In genomic region chr18:57207124-57207916, GRCh38 we compare ENCODE assay signal across 13 cellular contexts.
"Had no signal": no experiment of that assay in that cellular context is flagged by ENCODE, and none has a peak within 500 bp of the region (broad histone marks: within the 10 kb centered on the region; RNA-seq: fewer than 3 reads in every experiment).

No MANE protein-coding gene starts in this region.

- H3K36me3 ChIP-seq: tibial nerve had no signal

- FAIRE-seq: endothelial cell of umbilical vein had no signal

- H3K27ac ChIP-seq: testis, tibial nerve had no signal

- H3K27me3 ChIP-seq: testis, tibial nerve had no signal

- H3K9me3 ChIP-seq: testis, tibial nerve had no signal

- DNase-seq: erythroblast; foreskin melanocyte; head of caudate nucleus; hippocampal formation; natural killer cell; posterior cingulate gyrus; stimulated activated CD4-positive, alpha-beta T cell treated with anti-CD3 and anti-CD28 coated beads, Interleukin-2, amount 100 ng/mL, for 24 hours; stimulated activated CD4-positive, alpha-beta T cell treated with anti-CD3 and anti-CD28 coated beads, Interleukin-4, amount 100 ng/mL, for 4 hours; stimulated activated naive B cell treated with anti-CD40 and anti-IgM and Interleukin-4, amounts not matched to agents 10 μg/mL and 1 μg/mL and 100 μg/mL, for 72 hours; stimulated activated naive CD8-positive, alpha-beta T cell treated with anti-CD3 and anti-CD28 coated beads, Interleukin-15, amount 100 ng/mL, for 72 hours; testis had no signal

- H3K4me3 ChIP-seq: testis, tibial nerve had no signal

- H3K4me1 ChIP-seq: testis had no signal
